In the genomic region with DNA sequence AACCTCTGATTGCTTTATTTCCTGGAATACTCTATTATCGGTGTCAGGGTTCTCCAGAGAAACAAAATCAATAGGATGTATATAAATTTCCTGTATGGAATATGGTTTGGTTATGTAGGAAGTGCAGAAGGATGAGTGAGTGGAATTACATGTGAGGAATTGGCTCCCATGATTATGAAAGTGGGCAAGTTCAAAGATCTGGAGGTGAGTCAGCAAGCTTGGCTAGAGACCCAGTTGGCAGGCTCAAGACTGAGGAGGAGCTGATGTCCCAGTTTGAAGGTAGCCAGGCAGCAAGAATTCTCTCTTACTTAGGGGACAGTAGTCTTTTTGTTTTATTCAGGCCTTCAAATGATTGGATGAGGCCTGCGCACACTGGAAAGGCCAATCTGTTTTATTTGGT, we compare ENCODE assay signal across 10 cellular contexts. TPM values are rescaled to one million over a fixed set of nuclear protein-coding genes. Genes with fewer than 3 reads are reported as not detected.
A peak's percentile ranks its signal among the peaks of the same experiment; 100 is the strongest.
DNase-seq lines count a peak whose midpoint lies in the region; TF ChIP-seq lines count a peak whose summit lies in the region.
"Had no signal": no experiment of that assay in that cellular context is flagged by ENCODE, and none has a peak within 500 bp of the region (broad histone marks: within the 10 kb centered on the region; RNA-seq: fewer than 3 reads in every experiment).

No MANE protein-coding gene starts in this region.

- H3K9me3 Mint-ChIP-seq in MCF 10A (ENCODE audit: unreplicated experiment): no peaks in the 10 kb centered on the region

- 34% methylated on average over 2 of the region's 2 CpGs for WGBS in liver
- 95% methylated on average over 2 of the region's 2 CpGs for WGBS in smooth muscle cell (ENCODE audit: low lambda C conversion rate)

- H2AFZ ChIP-seq in ACC112 (ENCODE audit: low read length, unreplicated experiment): no peak overlapping the region
- no peak overlapping the region for H2AFZ ChIP-seq in smooth muscle cell (ENCODE audit: low read depth)

- peaks cover 43% of the 10 kb centered on the region for H3K4me1 Mint-ChIP-seq in MCF 10A (ENCODE audit: insufficient read depth, unreplicated experiment)

- H3K4me2 ChIP-seq in smooth muscle cell: no peak overlapping the region

- no TSS peak for BruUV-seq in MCF 10A (replicated peaks; lab: Mats Ljungman, UMichigan)

- TF ChIP-seq RAD21 in liver (IDR thresholded peaks at IDR 0.05): peak; percentile 18 to 50

- H3K4me3 ChIP-seq in ACC112 (ENCODE audit: low read depth, low read length) (no peak overlapping the region; the same call in 1 of the 2 replicates), liver (ENCODE audit: low read depth in 1 of 3, low read length in 3 of 3) (no peak overlapping the region), smooth muscle cell (no peak overlapping the region)
- H3K4me3 ChIP-seq: BLaER1 treated with 17β-estradiol and CSF1 and Interleukin-3, amounts not matched to agents 10 nM and 100 nM had no signal

- H3K27me3 ChIP-seq in ACC112 (ENCODE audit: insufficient read depth, low read length) (no peaks in the 10 kb centered on the region), liver (ENCODE audit: control insufficient read depth in 4 of 4, insufficient read depth in 4 of 4, low read length in 3 of 4) (no peaks in the 10 kb centered on the region), smooth muscle cell (ENCODE audit: low read depth) (no peaks in the 10 kb centered on the region)
- H3K27me3 ChIP-seq: BLaER1 treated with 17β-estradiol and CSF1 and Interleukin-3, amounts not matched to agents 10 nM and 100 nM had no signal

- no peaks in the 10 kb centered on the region for H4K20me1 ChIP-seq in smooth muscle cell (ENCODE audit: low read depth)
- H4K20me1 ChIP-seq: BLaER1 treated with 17β-estradiol and CSF1 and Interleukin-3, amounts not matched to agents 10 nM and 100 nM had no signal

- H3K27me3 Mint-ChIP-seq in MCF 10A (ENCODE audit: insufficient read depth, unreplicated experiment): no peaks in the 10 kb centered on the region

- intact Hi-C loops in MCF 10A (cut with micrococcal nuclease): no loop called here

- H3F3A ChIP-seq in smooth muscle cell (ENCODE audit: low read depth): no peaks in the 10 kb centered on the region

- H3K36me3 ChIP-seq in ACC112 (ENCODE audit: insufficient read depth, low read length) (no peaks in the 10 kb centered on the region), liver (ENCODE audit: control insufficient read depth in 4 of 4, insufficient read depth in 3 of 4, low read depth in 1 of 4, low read length in 3 of 4) (no peaks in the 10 kb centered on the region), smooth muscle cell (ENCODE audit: low read depth) (no peaks in the 10 kb centered on the region)
- H3K36me3 ChIP-seq: BLaER1 treated with 17β-estradiol and CSF1 and Interleukin-3, amounts not matched to agents 10 nM and 100 nM had no signal

- POLR2A ChIA-PET in MCF 10A (lab: Yijun Ruan, JAX): interaction anchor here (0.5 to 8.7 kb wide), 19 partner anchors 12 to 1913 kb away, joined by 3 to 126 read pairs (median 4); a partner anchor contains a TSS

- H3K27ac Mint-ChIP-seq in MCF 10A (ENCODE audit: low read depth, unreplicated experiment): peak overlapping the region; percentile 84

- H3K9ac ChIP-seq in liver (ENCODE audit: low read depth in 1 of 2, low read length in 2 of 2) (no peak overlapping the region), smooth muscle cell (ENCODE audit: low read depth) (no peak overlapping the region)
- H3K9ac ChIP-seq: BLaER1 treated with 17β-estradiol and CSF1 and Interleukin-3, amounts not matched to agents 10 nM and 100 nM had no signal

- peak overlapping the region; percentile 51 for H3K4me3 Mint-ChIP-seq in MCF 10A (ENCODE audit: unreplicated experiment)

- CTCF ChIA-PET in MCF 10A (lab: Yijun Ruan, JAX): interaction anchor here (0.6 to 1.7 kb wide), 3 partner anchors 23 to 113 kb away, joined by 3 to 16 read pairs (median 3); a partner anchor contains a TSS

- H3K4me1 ChIP-seq in ACC112 (ENCODE audit: control insufficient read depth, insufficient read depth, low read length, unreplicated experiment) (peaks cover 78% of the 10 kb centered on the region), liver (ENCODE audit: control insufficient read depth in 4 of 4, insufficient read depth in 4 of 4, low read length in 3 of 4) (peaks cover 9 to 76% (median 18%) of the 10 kb centered on the region in 4 donors), smooth muscle cell (ENCODE audit: low read depth) (peaks cover 3% of the 10 kb centered on the region)

- peak overlapping the region; percentile 85 for H3K27ac ChIP-seq in ACC112 (ENCODE audit: low read depth, low read length)
- peak overlapping the region; percentile 91 for H3K27ac ChIP-seq in liver (ENCODE audit: low read depth in 1 of 2, low read length in 2 of 2)
- no peak overlapping the region for H3K27ac ChIP-seq in smooth muscle cell (ENCODE audit: low read depth)

- no peak for TF ChIP-seq CTCF in MCF 10A (IDR thresholded peaks at IDR 0.05; ENCODE audit: unreplicated experiment)
- no peak for TF ChIP-seq CTCF in liver (IDR thresholded peaks at IDR 0.05; ENCODE audit: low read depth, low read length, missing input control)
- TF ChIP-seq CTCF in smooth muscle cell (IDR thresholded peaks at IDR 0.05; ENCODE audit: borderline replicate concordance, insufficient read depth, poor library complexity, severe bottlenecking): no peak

- H3K36me3 Mint-ChIP-seq in MCF 10A (ENCODE audit: insufficient read depth, unreplicated experiment): no peaks in the 10 kb centered on the region

- H3K9me3 ChIP-seq in liver (ENCODE audit: control insufficient read depth in 4 of 4, low read length in 3 of 4): no peaks in the 10 kb centered on the region
- H3K9me3 ChIP-seq in smooth muscle cell (replicated peaks; ENCODE audit: low read depth): no peaks in the 10 kb centered on the region

- DNase-seq in HT1080 (ENCODE audit: low read depth): peak; percentile 95
- DNase-seq in MCF 10A (ENCODE audit: unreplicated experiment): peak; percentile 95
- DNase-seq in NCI-H748 treated with DMSO at 0.1 percent for 48 hours (lab: John Stamatoyannopoulos, UW): no peak
- DNase-seq in SKM-1 (lab: John Stamatoyannopoulos, UW; ENCODE audit: unreplicated experiment): no peak
- DNase-seq in smooth muscle cell (lab: John Stamatoyannopoulos, UW; ENCODE audit: unreplicated experiment): no peak
- DNase-seq in GM19238 (ENCODE audit: insufficient read length, low spot score): no peak
- DNase-seq: GOT3 had no signal

- H3K79me2 ChIP-seq in ACC112 (ENCODE audit: control insufficient read depth, insufficient read depth, low read length, unreplicated experiment) (no peaks in the 10 kb centered on the region), smooth muscle cell (ENCODE audit: low read depth) (no peaks in the 10 kb centered on the region)

TF ChIP-seq in liver, 16 proteins besides CTCF, POLR2A, EP300 and RAD21 (continues in another document):
- TF ChIP-seq HNF4G (IDR thresholded peaks at IDR 0.05) (peak; percentile 49), HNF4A (conservative IDR thresholded peaks at IDR 0.05) (peak; percentile 79 to 83), RXRA (IDR thresholded peaks at IDR 0.05) (peak; percentile 79 to 82), GABPA (IDR thresholded peaks at IDR 0.05 in 1 of 2, conservative IDR thresholded peaks at IDR 0.05 in 1 of 2) (no peak), NR2F2 (IDR thresholded peaks at IDR 0.05) (no peak), SP1 (IDR thresholded peaks at IDR 0.05) (peak; percentile 55)
- TF ChIP-seq, protein P1, sequence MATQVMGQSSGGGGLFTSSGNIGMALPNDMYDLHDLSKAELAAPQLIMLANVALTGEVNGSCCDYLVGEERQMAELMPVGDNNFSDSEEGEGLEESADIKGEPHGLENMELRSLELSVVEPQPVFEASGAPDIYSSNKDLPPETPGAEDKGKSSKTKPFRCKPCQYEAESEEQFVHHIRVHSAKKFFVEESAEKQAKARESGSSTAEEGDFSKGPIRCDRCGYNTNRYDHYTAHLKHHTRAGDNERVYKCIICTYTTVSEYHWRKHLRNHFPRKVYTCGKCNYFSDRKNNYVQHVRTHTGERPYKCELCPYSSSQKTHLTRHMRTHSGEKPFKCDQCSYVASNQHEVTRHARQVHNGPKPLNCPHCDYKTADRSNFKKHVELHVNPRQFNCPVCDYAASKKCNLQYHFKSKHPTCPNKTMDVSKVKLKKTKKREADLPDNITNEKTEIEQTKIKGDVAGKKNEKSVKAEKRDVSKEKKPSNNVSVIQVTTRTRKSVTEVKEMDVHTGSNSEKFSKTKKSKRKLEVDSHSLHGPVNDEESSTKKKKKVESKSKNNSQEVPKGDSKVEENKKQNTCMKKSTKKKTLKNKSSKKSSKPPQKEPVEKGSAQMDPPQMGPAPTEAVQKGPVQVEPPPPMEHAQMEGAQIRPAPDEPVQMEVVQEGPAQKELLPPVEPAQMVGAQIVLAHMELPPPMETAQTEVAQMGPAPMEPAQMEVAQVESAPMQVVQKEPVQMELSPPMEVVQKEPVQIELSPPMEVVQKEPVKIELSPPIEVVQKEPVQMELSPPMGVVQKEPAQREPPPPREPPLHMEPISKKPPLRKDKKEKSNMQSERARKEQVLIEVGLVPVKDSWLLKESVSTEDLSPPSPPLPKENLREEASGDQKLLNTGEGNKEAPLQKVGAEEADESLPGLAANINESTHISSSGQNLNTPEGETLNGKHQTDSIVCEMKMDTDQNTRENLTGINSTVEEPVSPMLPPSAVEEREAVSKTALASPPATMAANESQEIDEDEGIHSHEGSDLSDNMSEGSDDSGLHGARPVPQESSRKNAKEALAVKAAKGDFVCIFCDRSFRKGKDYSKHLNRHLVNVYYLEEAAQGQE (IDR thresholded peaks at IDR 0.05): peak; percentile 28
- TF ChIP-seq, protein P2, sequence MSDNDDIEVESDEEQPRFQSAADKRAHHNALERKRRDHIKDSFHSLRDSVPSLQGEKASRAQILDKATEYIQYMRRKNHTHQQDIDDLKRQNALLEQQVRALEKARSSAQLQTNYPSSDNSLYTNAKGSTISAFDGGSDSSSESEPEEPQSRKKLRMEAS (IDR thresholded peaks at IDR 0.05): peak; percentile 42
- TF ChIP-seq, protein P3, sequence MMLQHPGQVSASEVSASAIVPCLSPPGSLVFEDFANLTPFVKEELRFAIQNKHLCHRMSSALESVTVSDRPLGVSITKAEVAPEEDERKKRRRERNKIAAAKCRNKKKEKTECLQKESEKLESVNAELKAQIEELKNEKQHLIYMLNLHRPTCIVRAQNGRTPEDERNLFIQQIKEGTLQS (IDR thresholded peaks at IDR 0.05): peak; percentile 97

RNA-seq across cellular contexts. Expression of a gene that starts 57.5 kb away (rescaled TPM):
- 3.5 and 5.6 TPM in 2 replicates for total RNA-seq in HT1080 (2014; rRNA removed; shearing (Covaris generic))
- 12.4 and 14.0 TPM in 2 replicates for polyA plus RNA-seq in HT1080 (2015; cell fraction: cytosol; rRNA removed)
- 4.1 and 5.4 TPM in 2 replicates for polyA plus RNA-seq in HT1080 (2015; cell fraction: nucleus; rRNA removed)
- 4.9 and 6.3 TPM in 2 replicates for total RNA-seq in MCF 10A (2022)
- total RNA-seq in liver: 1 to 10 TPM; 2.6 to 3.5 TPM
- polyA plus RNA-seq in liver: 1 to 10 TPM; 1.4 to 3.5 TPM
- total RNA-seq in smooth muscle cell: 1.3 and 2.5 TPM in 2 replicates
- polyA plus RNA-seq in smooth muscle cell: 3.0 and 3.7 TPM in 2 replicates

Comparison
In these comparisons a context has a peak if more than half of its experiments do, and no peak if none do; other contexts are left out.
1. DNase-seq: peak in HT1080 (single experiment) and MCF 10A (single experiment); none in NCI-H748 treated with DMSO at 0.1 percent for 48 hours (single experiment), SKM-1 (single experiment), smooth muscle cell (single experiment) and GM19238 (single experiment).